1 cellular context compared by ENCODE assay signal in the genomic region with DNA sequence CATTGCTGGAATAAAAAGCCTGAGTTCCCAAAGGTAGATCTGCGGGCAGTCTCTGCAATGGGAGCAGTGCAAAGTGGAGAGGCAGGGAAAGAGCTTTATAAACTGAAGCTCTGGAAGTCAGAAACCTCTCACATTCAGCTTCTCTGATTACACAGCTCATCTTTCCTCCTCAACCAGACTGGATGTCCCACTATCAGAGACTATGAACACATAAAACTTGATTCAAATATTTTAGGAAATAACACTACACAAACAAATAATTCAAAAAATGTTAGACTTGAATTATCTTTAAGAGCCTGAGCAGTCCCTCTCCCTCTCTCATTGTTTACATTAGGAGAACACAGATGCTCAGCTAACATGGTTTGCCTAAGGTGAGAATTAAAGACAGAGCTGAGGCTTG.
TF ChIP-seq lines count a peak whose summit lies in the region.

No MANE protein-coding gene starts in this region.

TF ChIP-seq in H1, 55 proteins besides CTCF, POLR2A, EP300 and RAD21 (continued from another document):
- TF ChIP-seq ATF2 (IDR thresholded peaks at IDR 0.05; ENCODE audit: low read length) (no peak), POU5F1 (IDR thresholded peaks at IDR 0.05; ENCODE audit: low read depth, low read length) (no peak)
